ENCODE assay signal across 21 cellular contexts in genomic region chr1:87295720-87296119, GRCh38.
"Had no signal": no experiment of that assay in that cellular context is flagged by ENCODE, and none has a peak within 500 bp of the region (broad histone marks: within the 10 kb centered on the region; RNA-seq: fewer than 3 reads in every experiment).

No MANE protein-coding gene starts in this region.

- H3K36me3 ChIP-seq: esophagus muscularis mucosa, right atrium auricular region, transverse colon had no signal

- ATAC-seq: activated CD4-positive, CD25-positive, alpha-beta regulatory T cell treated with anti-CD3 and anti-CD28 coated beads, Interleukin-2, amount 50 U/mL, for 24 hours; left ventricle myocardium superior; psoas muscle had no signal

- H3K9me3 ChIP-seq: esophagus muscularis mucosa, psoas muscle, right atrium auricular region, transverse colon had no signal

- H3K4me1 ChIP-seq: esophagus muscularis mucosa, parathyroid adenoma, psoas muscle, right atrium auricular region, transverse colon had no signal

- H3K27ac ChIP-seq: esophagus muscularis mucosa, parathyroid adenoma, psoas muscle, right atrium auricular region, transverse colon, VCaP had no signal

- H3K4me3 ChIP-seq: esophagus muscularis mucosa, psoas muscle, right atrium auricular region, transverse colon had no signal

- DNase-seq: activated CD4-positive, alpha-beta T cell treated with anti-CD3 and anti-CD28 coated beads for 48 hours; activated CD4-positive, alpha-beta T cell treated with anti-CD3 and anti-CD28 coated beads, Interleukin-2, amount 50 U/mL, for 48 hours; activated CD8-positive, alpha-beta memory T cell treated with anti-CD3 and anti-CD28 coated beads for 24 hours; activated effector memory CD4-positive, alpha-beta T cell treated with Interleukin-2 at 50 U/mL for 16 hours; activated naive CD4-positive, alpha-beta T cell treated with Interleukin-2 at 50 U/mL for 16 hours; anterior cingulate cortex; foreskin melanocyte; islet precursor cell; left ventricle myocardium superior; naive B cell; nucleus accumbens; psoas muscle; stimulated activated CD4-positive, alpha-beta T cell treated with anti-CD3 and anti-CD28 coated beads, Interleukin-2, amount 100 ng/mL, for 48 hours; stimulated activated naive CD4-positive, alpha-beta T cell treated with Interleukin-2 at 50 U/mL for 16 hours; T-helper 9 cell; transverse colon had no signal

- H3K27me3 ChIP-seq: esophagus muscularis mucosa, right atrium auricular region, transverse colon had no signal
